8 cellular contexts compared by ENCODE assay signal in genomic region chr5:81971694-81972495, GRCh38. TPM values are rescaled to one million over a fixed set of nuclear protein-coding genes. Genes with fewer than 3 reads are reported as not detected.
DNase-seq lines count a peak whose midpoint lies in the region; ATAC-seq and TF ChIP-seq lines count a peak whose summit lies in the region.

Gene ATG10 (plus strand): TSS chr5:81972023. CDS start chr5:81987571, 15,548 bp downstream.

- DNase-seq in AG20443 (ENCODE audit: low spot score), result peak; percentile 99
- peak; percentile 98 for DNase-seq in NCI-H446 treated with DMSO at 0.1 percent for 48 hours (lab: John Stamatoyannopoulos, UW)
- peak; percentile 79 for DNase-seq in activated CD4-positive, alpha-beta T cell treated with anti-CD3 and anti-CD28 coated beads for 1 hour
- peak; percentile 97 for DNase-seq in cerebellum (ENCODE audit: low spot score)
- peak; percentile 72 for DNase-seq in kidney glomerular epithelial cell (lab: John Stamatoyannopoulos, UW)
- DNase-seq in stimulated activated CD4-positive, alpha-beta T cell treated with anti-CD3 and anti-CD28 coated beads, Interleukin-15, amount 100 ng/mL, for 48 hours (ENCODE audit: low read depth in 2 of 2), result peak; percentile 71 to 81

- TF ChIP-seq POLR2A in GM19099 (IDR thresholded peaks at IDR 0.05; ENCODE audit: extremely low read depth, insufficient read length, low read depth), result peak; percentile 89

- ATAC-seq in HG03378 (IDR thresholded peaks at IDR 0.05; ENCODE audit: unreplicated experiment), result peak; percentile 86

RNA-seq across cellular contexts. Expression of gene ATG10, which starts in this region (rescaled TPM):
- 11.3 TPM for total RNA-seq in cerebellum

Comparison
In these comparisons a context has a peak if more than half of its experiments do, and no peak if none do; other contexts are left out.
1. Peak in every context shown above with its lines: DNase-seq and ATAC-seq.